In genomic region chr1:193042766-193043691, GRCh38 we compare ENCODE assay signal across 16 cellular contexts. TPM values are rescaled to one million over a fixed set of nuclear protein-coding genes. Genes with fewer than 3 reads are reported as not detected.
DNase-seq lines count a peak whose midpoint lies in the region; ATAC-seq and TF ChIP-seq lines count a peak whose summit lies in the region.
"Had no signal": no experiment of that assay in that cellular context is flagged by ENCODE, and none has a peak within 500 bp of the region (broad histone marks: within the 10 kb centered on the region; RNA-seq: fewer than 3 reads in every experiment).

No MANE protein-coding gene starts in this region.

- H3K27ac ChIP-seq in heart right ventricle, result peak overlapping the region in 5 of 10 donors; percentile 28 to 69 (median 46)
- H3K27ac ChIP-seq in spleen, result no peak overlapping the region
- H3K27ac ChIP-seq: breast epithelium, neutrophil, thoracic aorta had no signal

- POLR2A ChIA-PET in T-cell (lab: Charles Lee), result interaction anchor here in 1 of 2 donors (0.6 kb wide), 2 partner anchors 62 to 92 kb away, joined by 4 to 9 read pairs; no protein-coding TSS in a partner anchor

- DNase-seq in heart right ventricle, result no peak
- no peak for DNase-seq in cardiac septum (ENCODE audit: low spot score)
- DNase-seq in T-cell, result no peak
- no peak for DNase-seq in immature natural killer cell
- no peak for DNase-seq in SKM-1 (lab: John Stamatoyannopoulos, UW; ENCODE audit: unreplicated experiment)
- no peak for DNase-seq in spleen
- DNase-seq in inferior parietal cortex (ENCODE audit: extremely low spot score), result no peak
- DNase-seq: DND-41, KBM-7, NCI-H187, NCI-H345, T-helper 1 cell had no signal

- TF ChIP-seq POLR2A in spleen (IDR thresholded peaks at IDR 0.05), result no peak

- intact Hi-C loops in heart right ventricle (cut with DNase I) (no loop called here), cardiac septum (cut with DNase I) (no loop called here), spleen (cut with DNase I; ENCODE audit: low total_unique reads) (no loop called here)

- peaks cover 0 to 44% (median 5%) of the 10 kb centered on the region in 9 donors for H3K36me3 ChIP-seq in heart right ventricle
- peaks cover 0 to 56% (median 10%) of the 10 kb centered on the region in 6 donors for H3K36me3 ChIP-seq in spleen
- H3K36me3 ChIP-seq: breast epithelium had no signal

- TF ChIP-seq CTCF in heart right ventricle (IDR thresholded peaks at IDR 0.05) (no peak), spleen (IDR thresholded peaks at IDR 0.05 in 8 of 11, conservative IDR thresholded peaks at IDR 0.05 in 3 of 11) (no peak)

- CTCF ChIA-PET in T-cell (lab: Charles Lee), result interaction anchor here (0.6 to 1.0 kb wide), 3 partner anchors 13 to 263 kb away, joined by 3 read pairs; no protein-coding TSS in a partner anchor

- H3K27me3 Mint-ChIP-seq in T-cell, result no peaks in the 10 kb centered on the region
- peaks cover 0 to 1% (median 0%) of the 10 kb centered on the region in 3 donors for H3K27me3 Mint-ChIP-seq in immature natural killer cell (ENCODE audit: low read depth in 3 of 3)

- H3K4me1 Mint-ChIP-seq in T-cell (peaks cover 12 to 31% (median 22%) of the 10 kb centered on the region in 3 donors), immature natural killer cell (peaks cover 20 to 67% of the 10 kb centered on the region in 2 donors)

- H3K9me3 Mint-ChIP-seq in T-cell (no peaks in the 10 kb centered on the region), immature natural killer cell (no peaks in the 10 kb centered on the region)
- H3K9me3 Mint-ChIP-seq: activated T-helper 1 cell treated with anti-CD3 and anti-CD28 coated beads, Interleukin-12 subunit alpha, Interleukin-12 subunit beta, Interleukin-2, Interleukin-4 antibody, amounts not matched to agents 30 ng/mL and 10 ng/mL and 1 ng/mL, durations not matched to agents 14 hours and 24 hours and 36 hours had no signal

- H3K27ac Mint-ChIP-seq in T-cell, result peak overlapping the region; percentile 13 to 49
- peak overlapping the region; percentile 17 to 78 (median 71) for H3K27ac Mint-ChIP-seq in immature natural killer cell
- H3K27ac Mint-ChIP-seq: activated T-helper 1 cell treated with anti-CD3 and anti-CD28 coated beads, Interleukin-12 subunit alpha, Interleukin-12 subunit beta, Interleukin-2, Interleukin-4 antibody, amounts not matched to agents 30 ng/mL and 10 ng/mL and 1 ng/mL, durations not matched to agents 14 hours and 24 hours and 36 hours had no signal

- 62 to 66% methylated on average over 1 of the region's 1 CpG for WGBS in heart right ventricle, 2 donors
- WGBS in spleen, 5 donors, result 81 to 100% (median 88%) methylated on average over 1 of the region's 1 CpG

- peak in 5 of 8 donors; percentile 16 to 76 (median 58) for ATAC-seq in heart right ventricle
- ATAC-seq in T-cell (replicated peaks in 1 of 4), result no peak

- H3K4me3 Mint-ChIP-seq in T-cell (no peak overlapping the region), immature natural killer cell (no peak overlapping the region)
- H3K4me3 Mint-ChIP-seq: activated T-helper 1 cell treated with anti-CD3 and anti-CD28 coated beads, Interleukin-12 subunit alpha, Interleukin-12 subunit beta, Interleukin-2, Interleukin-4 antibody, amounts not matched to agents 30 ng/mL and 10 ng/mL and 1 ng/mL, durations not matched to agents 14 hours and 24 hours and 36 hours had no signal

- peaks cover 0 to 12% (median 4%) of the 10 kb centered on the region in 9 donors for H3K4me1 ChIP-seq in heart right ventricle
- H3K4me1 ChIP-seq in spleen, result no peaks in the 10 kb centered on the region
- H3K4me1 ChIP-seq: breast epithelium had no signal

- peaks cover 41% of the 10 kb centered on the region for H3K36me3 Mint-ChIP-seq in T-cell
- H3K36me3 Mint-ChIP-seq in immature natural killer cell, result peaks cover 0 to 24% (median 5%) of the 10 kb centered on the region in 3 donors

- H3K9me3 ChIP-seq in heart right ventricle (no peaks in the 10 kb centered on the region), spleen (no peaks in the 10 kb centered on the region)
- H3K9me3 ChIP-seq: breast epithelium, neutrophil, thoracic aorta had no signal

- H3K27me3 ChIP-seq in heart right ventricle (no peaks in the 10 kb centered on the region), spleen (replicated peaks in 1 of 7) (no peaks in the 10 kb centered on the region)
- H3K27me3 ChIP-seq: breast epithelium, neutrophil had no signal

- H3K4me3 ChIP-seq in heart right ventricle (no peak overlapping the region), spleen (no peak overlapping the region)
- H3K4me3 ChIP-seq: breast epithelium, thoracic aorta had no signal

RNA-seq across cellular contexts. Expression of gene UCHL5, which starts 16.1 kb away (rescaled TPM):
- 10 to 100 TPM; 25.7 to 45.2 (median 35.9) TPM for total RNA-seq in heart right ventricle
- polyA plus RNA-seq in heart right ventricle, result 10 to 100 TPM; 13.3 to 18.4 TPM
- 26.4 TPM for total RNA-seq in cardiac septum
- 10 to 100 TPM; 20.8 to 32.2 (median 27.1) TPM for total RNA-seq in T-cell
- 100 to 1,000 TPM in 2 of 3 donors, 10 to 100 TPM in 1; 95.6 to 149 (median 111) TPM for polyA plus RNA-seq in immature natural killer cell
- total RNA-seq in spleen, result 10 to 100 TPM; 29.4 to 41.7 (median 36.9) TPM
- polyA plus RNA-seq in spleen, result 10 to 100 TPM in 2 of 3 donors, 1 to 10 TPM in 1; 9.9 to 16.8 (median 13.5) TPM

RNA-seq across cellular contexts. Expression of gene RO60, which starts 16.4 kb away (rescaled TPM):
- total RNA-seq in heart right ventricle, result 10 to 100 TPM; 43.6 to 62.9 (median 55.9) TPM
- polyA plus RNA-seq in heart right ventricle, result 1 to 10 TPM; 4.7 to 5.9 TPM
- 61.6 TPM for total RNA-seq in cardiac septum
- total RNA-seq in T-cell, result 10 to 100 TPM; 54.3 to 66.4 (median 62.3) TPM
- polyA plus RNA-seq in immature natural killer cell, result 100 to 1,000 TPM; 105 to 151 (median 149) TPM
- total RNA-seq in spleen, result 10 to 100 TPM; 65.3 to 87.1 (median 81.5) TPM
- 1 to 10 TPM; 4.7 to 7.8 (median 4.7) TPM for polyA plus RNA-seq in spleen

Comparison
In these comparisons a context has a peak if more than half of its experiments do, and no peak if none do; other contexts are left out.
1. ATAC-seq: peak in heart right ventricle (5 of 8); none in T-cell (0 of 4).